In genomic region chr4:83371235-83371634, GRCh38 we compare ENCODE assay signal across 23 cellular contexts.
"Had no signal": no experiment of that assay in that cellular context is flagged by ENCODE, and none has a peak within 500 bp of the region (broad histone marks: within the 10 kb centered on the region; RNA-seq: fewer than 3 reads in every experiment).

No MANE protein-coding gene starts in this region.

- H3K36me3 ChIP-seq: adrenal gland had no signal

- H3K4me1 ChIP-seq: adrenal gland, body of pancreas had no signal

- H3K9me3 ChIP-seq: adrenal gland, body of pancreas had no signal

- H3K27me3 ChIP-seq: adrenal gland, body of pancreas had no signal

- H3K4me3 ChIP-seq: adrenal gland, body of pancreas had no signal

- H3K27ac ChIP-seq: adrenal gland, body of pancreas had no signal

- DNase-seq: activated CD4-positive, alpha-beta memory T cell treated with anti-CD3 and anti-CD28 coated beads, Interleukin-2, amount 10 ng/mL, durations not matched to agents 7 days and 5 days; activated CD4-positive, alpha-beta T cell treated with anti-CD3 and anti-CD28 coated beads for 1 hour; activated CD4-positive, alpha-beta T cell treated with anti-CD3 and anti-CD28 coated beads for 4 hours; activated CD4-positive, alpha-beta T cell treated with anti-CD3 and anti-CD28 coated beads, Interleukin-2, amount 10 ng/mL, durations not matched to agents 7 days and 5 days; activated CD4-positive, alpha-beta T cell treated with anti-CD3 and anti-CD28 coated beads, Interleukin-2, amount 50 U/mL, for 4 hours; activated CD4-positive, CD25-positive, alpha-beta regulatory T cell; activated CD8-positive, alpha-beta memory T cell treated with anti-CD3 and anti-CD28 coated beads, Interleukin-2, amount 50 U/mL, for 48 hours; activated effector memory CD4-positive, alpha-beta T cell treated with Interleukin-2 at 50 U/mL for 16 hours; activated naive CD4-positive, alpha-beta T cell treated with anti-CD3 and anti-CD28 coated beads for 36 hours; activated naive CD8-positive, alpha-beta T cell treated with anti-CD3 and anti-CD28 coated beads for 36 hours; activated naive CD8-positive, alpha-beta T cell treated with anti-CD3 and anti-CD28 coated beads, Interleukin-2, amount 50 U/mL, for 24 hours; activated T-cell treated with anti-CD3 and anti-CD28 coated beads for 4 hours; activated T-cell treated with anti-CD3 and anti-CD28 coated beads, Interleukin-2, amount 50 U/mL, for 24 hours; adrenal gland; amygdala; aorta; body of pancreas; caudate nucleus; cortex of kidney; effector memory CD4-positive, alpha-beta T cell; endodermal cell; head of caudate nucleus; T-helper 2 cell had no signal
